Comparison of ENCODE assay signal across 3 cellular contexts in the genomic region with DNA sequence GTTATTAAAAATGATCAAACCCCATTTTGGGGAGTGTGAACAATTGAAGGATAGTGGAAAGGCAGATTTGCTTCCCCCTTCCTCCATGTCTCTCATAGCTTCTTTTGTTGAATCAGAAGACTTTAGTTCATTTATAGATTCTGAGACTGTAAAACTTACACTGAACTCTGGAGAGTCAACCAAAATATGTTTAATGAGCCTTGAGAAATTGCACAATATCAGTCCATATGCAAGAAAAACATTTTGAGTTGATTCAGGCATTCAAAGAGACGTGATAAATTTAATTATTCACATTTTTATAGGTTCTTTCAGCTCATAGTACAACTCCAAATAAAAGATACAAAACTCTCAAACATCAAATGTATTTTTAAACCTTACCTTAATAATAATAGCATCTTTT.
TF ChIP-seq lines count a peak whose summit lies in the region.

No MANE protein-coding gene starts in this region.

TF ChIP-seq in HepG2, 621 proteins besides CTCF, POLR2A, EP300 and RAD21:
- TF ChIP-seq CEBPB (IDR thresholded peaks at IDR 0.05; ENCODE audit: borderline replicate concordance, low read depth, low read length) (0 out of 2 replicates have a peak, but pooled peaks have one; percentile 34), NCOA2 (CRISPR knock-in tag; IDR thresholded peaks at IDR 0.05) (no peak)
TF ChIP-seq in HepG2: peak in this region for 1.

TF ChIP-seq in IMR-90, 13 proteins besides CTCF, POLR2A, EP300 and RAD21:
- TF ChIP-seq MAZ (IDR thresholded peaks at IDR 0.05; ENCODE audit: borderline replicate concordance, low read depth, low read length): no peak
- peak; percentile 51; the same call in 1 of the 2 replicates for TF ChIP-seq CEBPB (IDR thresholded peaks at IDR 0.05; ENCODE audit: low read depth, low read length)

TF ChIP-seq in K562, 482 proteins besides CTCF, POLR2A, EP300 and RAD21:
- TF ChIP-seq MTA2 (IDR thresholded peaks at IDR 0.05; ENCODE audit: low read depth) (no peak), CEBPB (tag; IDR thresholded peaks at IDR 0.05) (peak; percentile 46; the same call in 1 of the 2 replicates), CEBPG (CRISPR knock-in tag; IDR thresholded peaks at IDR 0.05) (no peak), CEBPG (tag; conservative IDR thresholded peaks at IDR 0.05 in 1 of 2, IDR thresholded peaks at IDR 0.05 in 1 of 2) (peak; percentile 16 to 58; a peak in 1 of 4 replicates)
